ENCODE assay signal across 16 cellular contexts in the genomic region with DNA sequence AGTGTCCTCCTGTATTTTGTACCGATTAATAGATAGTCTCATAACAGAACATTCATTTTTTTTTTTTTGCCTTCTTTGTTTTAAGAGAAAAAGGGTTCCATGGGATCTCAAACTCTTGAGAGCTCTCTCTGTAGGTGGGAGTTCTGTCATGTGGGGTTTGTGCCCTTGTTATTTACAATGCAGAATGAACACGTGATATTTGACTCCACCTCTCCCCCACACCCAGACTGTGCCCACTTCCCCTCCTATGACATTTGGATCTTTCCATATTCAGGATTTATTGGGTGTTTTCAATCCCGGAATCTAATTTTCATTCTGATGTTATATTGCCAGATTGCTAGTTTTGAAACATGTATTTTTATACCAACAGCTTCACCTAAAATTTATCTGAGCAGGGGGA.
DNase-seq lines count a peak whose midpoint lies in the region; ATAC-seq lines count a peak whose summit lies in the region.
"Had no signal": no experiment of that assay in that cellular context is flagged by ENCODE, and none has a peak within 500 bp of the region (broad histone marks: within the 10 kb centered on the region; RNA-seq: fewer than 3 reads in every experiment).

No MANE protein-coding gene starts in this region.

- DNase-seq in OCI-M1 (lab: John Stamatoyannopoulos, UW) (peak; percentile 14), cerebellar cortex (ENCODE audit: low spot score) (peak; percentile 10), left kidney (ENCODE audit: low read depth, low spot score) (peak; percentile 21), DMS79 treated with DMSO at 0.1 percent for 48 hours (lab: John Stamatoyannopoulos, UW) (no peak)
- DNase-seq: AML-193; Caco-2; Calu3; CD4-positive, alpha-beta T cell; CD8-positive, alpha-beta T cell; DND-41; EL; GDM1 had no signal

- ATAC-seq in HG03097 (IDR thresholded peaks at IDR 0.05; ENCODE audit: low FRiP score, unreplicated experiment) = no peak
- ATAC-seq in HG03159 (IDR thresholded peaks at IDR 0.05; ENCODE audit: unreplicated experiment) = no peak
- ATAC-seq: A549; CD8-positive, alpha-beta T cell; GM12878 had no signal
